ENCODE assay signal across 21 cellular contexts in genomic region chr13:64180756-64181155, GRCh38.
DNase-seq lines count a peak whose midpoint lies in the region; ATAC-seq, FAIRE-seq and TF ChIP-seq lines count a peak whose summit lies in the region.
"Had no signal": no experiment of that assay in that cellular context is flagged by ENCODE, and none has a peak within 500 bp of the region (broad histone marks: within the 10 kb centered on the region; RNA-seq: fewer than 3 reads in every experiment).

No MANE protein-coding gene starts in this region.

- H3K79me2 ChIP-seq in HepG2 (ENCODE audit: insufficient read depth, low read length) = no peaks in the 10 kb centered on the region

- TF ChIP-seq RAD21 in HepG2 (CRISPR knock-in tag; IDR thresholded peaks at IDR 0.05) = no peak

- CTCF ChIA-PET in HepG2 (lab: Yijun Ruan, JAX; ENCODE audit: low intra/inter-chr PET ratio, low total read pairs) = no interaction called here

- DNase-seq in HepG2 (ENCODE audit: low spot score) (no peak), right lobe of liver (no peak), adipocyte (ENCODE audit: low read depth) (peak; percentile 11), iris pigment epithelial cell (ENCODE audit: low read depth) (peak; percentile 6), COLO829 (ENCODE audit: low spot score) (no peak)
- DNase-seq: ACHN; BE2C; C1 segment of cervical spinal cord; Caco-2; Calu3; CD4-positive, alpha-beta memory T cell; CD4-positive, CD25-positive, alpha-beta regulatory T cell; CD8-positive, alpha-beta memory T cell; DMS79 treated with DMSO at 0.1 percent for 48 hours; GF-D8 had no signal

- in situ Hi-C loops in HepG2 (cut with HindIII; ENCODE audit: extremely low pct_ligation_motif_present, low pct_unique_long_range_greater_than_20kb) = no loop called here

- no peak overlapping the region for H2AFZ ChIP-seq in HepG2 (ENCODE audit: low read length)

- H3K4me1 ChIP-seq in HepG2 (ENCODE audit: insufficient read depth, low read length) (no peaks in the 10 kb centered on the region), right lobe of liver (no peaks in the 10 kb centered on the region), adipocyte (ENCODE audit: control insufficient read depth, insufficient read depth, low read length) (no peaks in the 10 kb centered on the region)
- H3K4me1 ChIP-seq: BE2C, BLaER1, Caco-2 had no signal

- H3K9me3 ChIP-seq in HepG2 (ENCODE audit: low read length) (no peaks in the 10 kb centered on the region), right lobe of liver (no peaks in the 10 kb centered on the region), adipocyte (ENCODE audit: control insufficient read depth, low read length) (no peaks in the 10 kb centered on the region)
- H3K9me3 ChIP-seq: BE2C, BLaER1, Caco-2 had no signal

- no peaks in the 10 kb centered on the region for H3K36me3 ChIP-seq in HepG2 (replicated peaks in 1 of 2; ENCODE audit: control insufficient read depth in 1 of 2, insufficient read depth in 2 of 2, low read length in 2 of 2)
- H3K36me3 ChIP-seq in right lobe of liver = no peaks in the 10 kb centered on the region
- H3K36me3 ChIP-seq in adipocyte (ENCODE audit: control insufficient read depth, insufficient read depth, low read length, severe bottlenecking) = no peaks in the 10 kb centered on the region
- H3K36me3 ChIP-seq: BE2C, BLaER1 had no signal

- H3K9ac ChIP-seq in HepG2 (ENCODE audit: insufficient read depth, low read depth, low read length) = no peak overlapping the region
- H3K9ac ChIP-seq in adipocyte (ENCODE audit: low read length) = no peak overlapping the region
- H3K9ac ChIP-seq: BLaER1 had no signal

- H3K27ac ChIP-seq in HepG2 (ENCODE audit: extremely low read length, insufficient read depth, low read length) (no peak overlapping the region), right lobe of liver (no peak overlapping the region)
- H3K27ac ChIP-seq: 22Rv1, BLaER1 had no signal

- TF ChIP-seq POLR2A in HepG2 (IDR thresholded peaks at IDR 0.05; ENCODE audit: insufficient read depth in 1 of 2, low read depth in 2 of 2, low read length in 2 of 2) (no peak), right lobe of liver (IDR thresholded peaks at IDR 0.05) (no peak)

- POLR2A ChIA-PET in HepG2 (lab: Yijun Ruan, JAX) = no interaction called here

- no TSS peak for BruUV-seq in HepG2 (replicated peaks; lab: Mats Ljungman, UMichigan)

- TF ChIP-seq CTCF in HepG2 (CRISPR knock-in tag; IDR thresholded peaks at IDR 0.05) = no peak
- TF ChIP-seq CTCF in right lobe of liver (IDR thresholded peaks at IDR 0.05) = no peak

- no peaks in the 10 kb centered on the region for H4K20me1 ChIP-seq in HepG2 (ENCODE audit: insufficient read depth, low read length)
- H4K20me1 ChIP-seq: BLaER1 had no signal

- FAIRE-seq in HepG2 (lab: Jason Lieb, UNC) = no peak
- FAIRE-seq: D721Med, GM12891 had no signal

- H3K4me3 ChIP-seq in HepG2 (replicated peaks in 1 of 3; ENCODE audit: insufficient read depth in 1 of 3, low read depth in 2 of 3, low read length in 3 of 3) (no peak overlapping the region), right lobe of liver (no peak overlapping the region), adipocyte (ENCODE audit: low read length) (no peak overlapping the region)
- H3K4me3 ChIP-seq: BLaER1 had no signal

- intact Hi-C loops in HepG2 (cut with micrococcal nuclease; ENCODE audit: unreplicated experiment) = no loop called here
- intact Hi-C loops in right lobe of liver (cut with DNase I) = no loop called here

- ATAC-seq in HepG2 (no peak), right lobe of liver (no peak), GM18511 (IDR thresholded peaks at IDR 0.05; ENCODE audit: unreplicated experiment) (no peak), HG03039 (IDR thresholded peaks at IDR 0.05; ENCODE audit: unreplicated experiment) (no peak)

- 57% methylated on average over 2 of the region's 2 CpGs for WGBS in HepG2 (ENCODE audit: low lambda C conversion rate)
- 51% methylated on average over 2 of the region's 2 CpGs for WGBS in right lobe of liver (ENCODE audit: insufficient coverage, low coverage, low lambda C conversion rate, missing lambda C conversion rate)

- no peak overlapping the region for H3K4me2 ChIP-seq in HepG2 (ENCODE audit: low read depth, low read length)
- H3K4me2 ChIP-seq: BLaER1 had no signal

- TF ChIP-seq EP300 in HepG2 (IDR thresholded peaks at IDR 0.05; ENCODE audit: low read depth in 2 of 2, low read length in 2 of 2) = no peak
- no peak for TF ChIP-seq EP300 in HepG2 (CRISPR knock-in tag; IDR thresholded peaks at IDR 0.05; ENCODE audit: borderline replicate concordance)

- H3K27me3 ChIP-seq in HepG2 (ENCODE audit: control insufficient read depth in 1 of 2, insufficient read depth in 2 of 2, low read length in 2 of 2) (no peaks in the 10 kb centered on the region), right lobe of liver (no peaks in the 10 kb centered on the region), adipocyte (replicated peaks; ENCODE audit: control insufficient read depth, insufficient read depth, low read length) (no peaks in the 10 kb centered on the region)
- H3K27me3 ChIP-seq: BE2C, BLaER1 had no signal

TF ChIP-seq in HepG2, 621 proteins besides CTCF, POLR2A, EP300 and RAD21:
- TF ChIP-seq, protein P1, sequence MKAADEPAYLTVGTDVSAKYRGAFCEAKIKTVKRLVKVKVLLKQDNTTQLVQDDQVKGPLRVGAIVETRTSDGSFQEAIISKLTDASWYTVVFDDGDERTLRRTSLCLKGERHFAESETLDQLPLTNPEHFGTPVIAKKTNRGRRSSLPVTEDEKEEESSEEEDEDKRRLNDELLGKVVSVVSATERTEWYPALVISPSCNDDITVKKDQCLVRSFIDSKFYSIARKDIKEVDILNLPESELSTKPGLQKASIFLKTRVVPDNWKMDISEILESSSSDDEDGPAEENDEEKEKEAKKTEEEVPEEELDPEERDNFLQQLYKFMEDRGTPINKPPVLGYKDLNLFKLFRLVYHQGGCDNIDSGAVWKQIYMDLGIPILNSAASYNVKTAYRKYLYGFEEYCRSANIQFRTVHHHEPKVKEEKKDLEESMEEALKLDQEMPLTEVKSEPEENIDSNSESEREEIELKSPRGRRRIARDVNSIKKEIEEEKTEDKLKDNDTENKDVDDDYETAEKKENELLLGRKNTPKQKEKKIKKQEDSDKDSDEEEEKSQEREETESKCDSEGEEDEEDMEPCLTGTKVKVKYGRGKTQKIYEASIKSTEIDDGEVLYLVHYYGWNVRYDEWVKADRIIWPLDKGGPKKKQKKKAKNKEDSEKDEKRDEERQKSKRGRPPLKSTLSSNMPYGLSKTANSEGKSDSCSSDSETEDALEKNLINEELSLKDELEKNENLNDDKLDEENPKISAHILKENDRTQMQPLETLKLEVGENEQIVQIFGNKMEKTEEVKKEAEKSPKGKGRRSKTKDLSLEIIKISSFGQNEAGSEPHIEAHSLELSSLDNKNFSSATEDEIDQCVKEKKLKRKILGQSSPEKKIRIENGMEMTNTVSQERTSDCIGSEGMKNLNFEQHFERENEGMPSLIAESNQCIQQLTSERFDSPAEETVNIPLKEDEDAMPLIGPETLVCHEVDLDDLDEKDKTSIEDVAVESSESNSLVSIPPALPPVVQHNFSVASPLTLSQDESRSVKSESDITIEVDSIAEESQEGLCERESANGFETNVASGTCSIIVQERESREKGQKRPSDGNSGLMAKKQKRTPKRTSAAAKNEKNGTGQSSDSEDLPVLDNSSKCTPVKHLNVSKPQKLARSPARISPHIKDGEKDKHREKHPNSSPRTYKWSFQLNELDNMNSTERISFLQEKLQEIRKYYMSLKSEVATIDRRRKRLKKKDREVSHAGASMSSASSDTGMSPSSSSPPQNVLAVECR (CRISPR knock-in tag; IDR thresholded peaks at IDR 0.05; ENCODE audit: borderline replicate concordance) = no peak
- peak; percentile 75 for TF ChIP-seq CEBPB (IDR thresholded peaks at IDR 0.05; ENCODE audit: borderline replicate concordance, low read depth, low read length)

Comparison
In these comparisons a context has a peak if more than half of its experiments do, and no peak if none do; other contexts are left out.
1. DNase-seq: peak in adipocyte (single experiment) and iris pigment epithelial cell (single experiment); none in HepG2 (single experiment), right lobe of liver (0 of 3) and COLO829 (single experiment).